25 cellular contexts compared by ENCODE assay signal in genomic region chr5:59319286-59319685, GRCh38.
"Had no signal": no experiment of that assay in that cellular context is flagged by ENCODE, and none has a peak within 500 bp of the region (broad histone marks: within the 10 kb centered on the region; RNA-seq: fewer than 3 reads in every experiment).

No MANE protein-coding gene starts in this region.

- H3K9me3 ChIP-seq: adrenal gland, breast epithelium, tibial artery had no signal

- H3K4me3 Mint-ChIP-seq: activated naive CD8-positive, alpha-beta T cell; activated T-cell treated with anti-CD3 and anti-CD28 coated beads, Interleukin-2, amount 50 U/mL, for 4 hours; stimulated activated naive CD8-positive, alpha-beta T cell treated with anti-CD3 and anti-CD28 coated beads, Interleukin-15, Interleukin-2, amounts not matched to agents 100 ng/mL and 50 ng/mL, for 24 hours had no signal

- H3K36me3 ChIP-seq: adrenal gland, breast epithelium, tibial artery had no signal

- ATAC-seq: activated T-cell treated with anti-CD3 and anti-CD28 coated beads, Interleukin-2, amount 50 U/mL, for 4 hours; foreskin keratinocyte; left ventricle myocardium superior had no signal

- H3K4me3 ChIP-seq: adrenal gland, breast epithelium, tibial artery had no signal

- DNase-seq: activated CD4-positive, alpha-beta T cell treated with anti-CD3 and anti-CD28 coated beads, Interleukin-2, amount 50 U/mL, for 4 hours; activated CD8-positive, alpha-beta memory T cell treated with anti-CD3 and anti-CD28 coated beads for 24 hours; activated CD8-positive, alpha-beta memory T cell treated with anti-CD3 and anti-CD28 coated beads, Interleukin-2, amount 50 U/mL, for 48 hours; activated naive CD4-positive, alpha-beta T cell; activated T-cell treated with anti-CD3 and anti-CD28 coated beads, Interleukin-2, amount 50 U/mL, for 4 hours; adrenal gland; cortex of kidney; effector CD4-positive, alpha-beta T cell; foreskin keratinocyte; kidney glomerular epithelial cell; left ventricle myocardium superior; mammary epithelial cell; nucleus accumbens; retina; stimulated activated CD4-positive, alpha-beta T cell treated with anti-CD3 and anti-CD28 coated beads, Interleukin-4, amount 100 ng/mL, for 4 hours; substantia nigra; T-helper 1 cell; tibial artery had no signal

- H3K4me1 ChIP-seq: breast epithelium had no signal

- FAIRE-seq: endometrium, TTC549, urothelium cell line had no signal

- H3K36me3 Mint-ChIP-seq: activated naive CD8-positive, alpha-beta T cell had no signal

- H3K27me3 ChIP-seq: adrenal gland, breast epithelium, foreskin keratinocyte, tibial artery had no signal

- H3K27ac ChIP-seq: adrenal gland, breast epithelium, foreskin keratinocyte, tibial artery had no signal

- H3K27ac Mint-ChIP-seq: activated naive CD8-positive, alpha-beta T cell; activated T-helper 2 cell treated with anti-CD3 and anti-CD28 coated beads, Interferon-gamma antibody, Interleukin-2, Interleukin-4, amounts not matched to agents 10 μg/mL and 5 μg/mL and 100 μg/mL, durations not matched to agents 14 hours and 24 hours and 36 hours; stimulated activated naive CD8-positive, alpha-beta T cell treated with anti-CD3 and anti-CD28 coated beads, Interleukin-15, Interleukin-2, amounts not matched to agents 100 ng/mL and 50 ng/mL, for 24 hours had no signal

- H3K9me3 Mint-ChIP-seq: activated T-cell treated with anti-CD3 and anti-CD28 coated beads, Interleukin-2, amount 50 U/mL, for 4 hours; activated T-helper 2 cell treated with anti-CD3 and anti-CD28 coated beads, Interferon-gamma antibody, Interleukin-2, Interleukin-4, amounts not matched to agents 10 μg/mL and 5 μg/mL and 100 μg/mL, durations not matched to agents 14 hours and 24 hours and 36 hours; stimulated activated naive CD8-positive, alpha-beta T cell treated with anti-CD3 and anti-CD28 coated beads, Interleukin-15, Interleukin-2, amounts not matched to agents 100 ng/mL and 50 ng/mL, for 24 hours had no signal
